10 cellular contexts compared by ENCODE assay signal in genomic region chr10:110214380-110214826, GRCh38. TPM values are rescaled to one million over a fixed set of nuclear protein-coding genes. Genes with fewer than 3 reads are reported as not detected.
DNase-seq lines count a peak whose midpoint lies in the region; ATAC-seq and TF ChIP-seq lines count a peak whose summit lies in the region.
"Had no signal": no experiment of that assay in that cellular context is flagged by ENCODE, and none has a peak within 500 bp of the region (broad histone marks: within the 10 kb centered on the region; RNA-seq: fewer than 3 reads in every experiment).

No MANE protein-coding gene starts in this region.

- intact Hi-C loops in activated T-helper 1 cell treated with anti-CD3 and anti-CD28 coated beads, Interleukin-12 subunit alpha, Interleukin-12 subunit beta, Interleukin-2, Interleukin-4 antibody, amounts not matched to agents 30 ng/mL and 10 ng/mL and 1 ng/mL, durations not matched to agents 14 hours and 24 hours and 36 hours (cut with micrococcal nuclease): loop anchor here (5.0 kb wide), 4 partner anchors 213 to 703 kb away; partner anchors contain the start of genes BBIP1, SHOC2 and XPNPEP1

- peaks cover 20% of the 10 kb centered on the region for H3K36me3 Mint-ChIP-seq in activated T-helper 1 cell treated with anti-CD3 and anti-CD28 coated beads, Interleukin-12 subunit alpha, Interleukin-12 subunit beta, Interleukin-2, Interleukin-4 antibody, amounts not matched to agents 30 ng/mL and 10 ng/mL and 1 ng/mL, durations not matched to agents 14 hours and 24 hours and 36 hours (ENCODE audit: low read depth)

- TF ChIP-seq CTCF in GM10248 (IDR thresholded peaks at IDR 0.05; ENCODE audit: control extremely low read depth, extremely low read depth, low read depth, missing control alignments): no peak

- no peak overlapping the region for H3K27ac Mint-ChIP-seq in activated T-helper 1 cell treated with anti-CD3 and anti-CD28 coated beads, Interleukin-12 subunit alpha, Interleukin-12 subunit beta, Interleukin-2, Interleukin-4 antibody, amounts not matched to agents 30 ng/mL and 10 ng/mL and 1 ng/mL, durations not matched to agents 14 hours and 24 hours and 36 hours

- H3K9me3 Mint-ChIP-seq in activated T-helper 1 cell treated with anti-CD3 and anti-CD28 coated beads, Interleukin-12 subunit alpha, Interleukin-12 subunit beta, Interleukin-2, Interleukin-4 antibody, amounts not matched to agents 30 ng/mL and 10 ng/mL and 1 ng/mL, durations not matched to agents 14 hours and 24 hours and 36 hours: no peaks in the 10 kb centered on the region

- POLR2A ChIA-PET in GM10248 (lab: Yijun Ruan, JAX): interaction anchor here (0.6 to 0.7 kb wide), 2 partner anchors 82 to 104 kb away, joined by 3 read pairs; no protein-coding TSS in a partner anchor

- no peaks in the 10 kb centered on the region for H3K27me3 Mint-ChIP-seq in activated T-helper 1 cell treated with anti-CD3 and anti-CD28 coated beads, Interleukin-12 subunit alpha, Interleukin-12 subunit beta, Interleukin-2, Interleukin-4 antibody, amounts not matched to agents 30 ng/mL and 10 ng/mL and 1 ng/mL, durations not matched to agents 14 hours and 24 hours and 36 hours (ENCODE audit: insufficient read depth)

- peaks cover 77% of the 10 kb centered on the region for H3K4me1 Mint-ChIP-seq in activated T-helper 1 cell treated with anti-CD3 and anti-CD28 coated beads, Interleukin-12 subunit alpha, Interleukin-12 subunit beta, Interleukin-2, Interleukin-4 antibody, amounts not matched to agents 30 ng/mL and 10 ng/mL and 1 ng/mL, durations not matched to agents 14 hours and 24 hours and 36 hours (ENCODE audit: low read depth)

- CTCF ChIA-PET in GM10248 (lab: Yijun Ruan, JAX): interaction anchor here (1.0 to 9.0 kb wide), 3 partner anchors 9 to 30 kb away, joined by 3 to 82 read pairs (median 4); no protein-coding TSS in a partner anchor

- no peak overlapping the region for H3K4me3 Mint-ChIP-seq in activated T-helper 1 cell treated with anti-CD3 and anti-CD28 coated beads, Interleukin-12 subunit alpha, Interleukin-12 subunit beta, Interleukin-2, Interleukin-4 antibody, amounts not matched to agents 30 ng/mL and 10 ng/mL and 1 ng/mL, durations not matched to agents 14 hours and 24 hours and 36 hours

- peak; percentile 35 for DNase-seq in GM10248 (ENCODE audit: extremely low spot score)
- peak; percentile 73 to 87 for DNase-seq in NCI-H526 (lab: John Stamatoyannopoulos, UW)
- DNase-seq in globus pallidus (ENCODE audit: low spot score): peak; percentile 64
- no peak for DNase-seq in activated T-helper 1 cell treated with anti-CD3 and anti-CD28 coated beads, Interleukin-12 subunit alpha, Interleukin-12 subunit beta, Interleukin-2, Interleukin-4 antibody, amounts not matched to agents 30 ng/mL and 10 ng/mL and 1 ng/mL, durations not matched to agents 14 hours and 24 hours and 36 hours (ENCODE audit: low spot score)
- no peak for DNase-seq in kidney tubule cell (ENCODE audit: low spot score)
- no peak for DNase-seq in HuH-7.5 (ENCODE audit: low spot score)
- DNase-seq in NCI-H128 (lab: John Stamatoyannopoulos, UW; ENCODE audit: unreplicated experiment): no peak
- DNase-seq: HCEC 1CT, NCI-H1105 had no signal

- ATAC-seq in GM21447 (IDR thresholded peaks at IDR 0.05; ENCODE audit: unreplicated experiment): peak; percentile 17

RNA-seq across cellular contexts. Expression of gene MXI1, which starts 7.0 kb away (rescaled TPM):
- 14.7 and 15.1 TPM in 2 replicates for total RNA-seq in activated T-helper 1 cell treated with anti-CD3 and anti-CD28 coated beads, Interleukin-12 subunit alpha, Interleukin-12 subunit beta, Interleukin-2, Interleukin-4 antibody, amounts not matched to agents 30 ng/mL and 10 ng/mL and 1 ng/mL, durations not matched to agents 14 hours and 24 hours and 36 hours

Comparison
In these comparisons a context has a peak if more than half of its experiments do, and no peak if none do; other contexts are left out.
1. DNase-seq: peak in GM10248 (single experiment), NCI-H526 (2 of 2) and globus pallidus (single experiment); none in activated T-helper 1 cell treated with anti-CD3 and anti-CD28 coated beads, Interleukin-12 subunit alpha, Interleukin-12 subunit beta, Interleukin-2, Interleukin-4 antibody, amounts not matched to agents 30 ng/mL and 10 ng/mL and 1 ng/mL, durations not matched to agents 14 hours and 24 hours and 36 hours (single experiment), kidney tubule cell (single experiment), HuH-7.5 (single experiment) and NCI-H128 (single experiment).